Comparison of ENCODE assay signal across 14 cellular contexts in genomic region chr1:246837418-246838117, GRCh38.
DNase-seq lines count a peak whose midpoint lies in the region; ATAC-seq, FAIRE-seq and TF ChIP-seq lines count a peak whose summit lies in the region.
"Had no signal": no experiment of that assay in that cellular context is flagged by ENCODE, and none has a peak within 500 bp of the region (broad histone marks: within the 10 kb centered on the region; RNA-seq: fewer than 3 reads in every experiment).

No MANE protein-coding gene starts in this region.

- no peak for FAIRE-seq in HepG2 (lab: Jason Lieb, UNC)
- FAIRE-seq: G401.6, GM19239 had no signal

- 91% methylated on average over 9 of the region's 9 CpGs for WGBS in HepG2 (ENCODE audit: low lambda C conversion rate)
- whole genome bisulfite sequencing in testis, 2 donors: 83 to 89% methylated on average over 9 of the region's 9 CpGs

- DNase-seq in activated CD4-positive, alpha-beta T cell treated with anti-CD3 and anti-CD28 coated beads for 48 hours: peak; percentile 5
- no peak for DNase-seq in activated CD4-positive, alpha-beta T cell treated with anti-CD3 and anti-CD28 coated beads for 4 hours
- DNase-seq in RWPE2 (ENCODE audit: low spot score) (no peak), HepG2 (ENCODE audit: low spot score) (no peak), testis (no peak), AG20443 (ENCODE audit: low spot score) (no peak), Peyer's patch (no peak)
- DNase-seq: ACHN; activated naive CD4-positive, alpha-beta T cell treated with Interleukin-2 at 50 U/mL for 16 hours; KBM-7; SHP77 had no signal

- POLR2A ChIA-PET in HepG2 (lab: Yijun Ruan, JAX): no interaction called here

- TF ChIP-seq EP300 in HepG2 (IDR thresholded peaks at IDR 0.05; ENCODE audit: low read depth in 2 of 2, low read length in 2 of 2) (no peak), HepG2 (CRISPR knock-in tag; IDR thresholded peaks at IDR 0.05; ENCODE audit: borderline replicate concordance) (no peak)

- H3K27ac ChIP-seq in RWPE2 (ENCODE audit: poor library complexity, severe bottlenecking) (no peak overlapping the region), HepG2 (ENCODE audit: extremely low read length, insufficient read depth, low read length) (no peak overlapping the region), testis (no peak overlapping the region), Peyer's patch (no peak overlapping the region)

- H3K36me3 ChIP-seq in RWPE2 (ENCODE audit: low read depth) (peaks cover 17% of the 10 kb centered on the region), HepG2 (replicated peaks in 1 of 2; ENCODE audit: control insufficient read depth in 1 of 2, insufficient read depth in 2 of 2, low read length in 2 of 2) (peaks cover 1% of the 10 kb centered on the region in 2 experiments; a peak in 2 of 5 replicates), testis (ENCODE audit: low read depth, missing control alignments) (no peaks in the 10 kb centered on the region), Peyer's patch (peaks cover 0 to 27% (median 0%) of the 10 kb centered on the region in 3 donors)

- no peaks in the 10 kb centered on the region for H4K20me1 ChIP-seq in HepG2 (ENCODE audit: insufficient read depth, low read length)

- TSS peak; percentile 42 for BruUV-seq in HepG2 (replicated peaks; lab: Mats Ljungman, UMichigan)

- no peak for TF ChIP-seq RAD21 in HepG2 (CRISPR knock-in tag; IDR thresholded peaks at IDR 0.05)

- no peak overlapping the region for H3K4me2 ChIP-seq in HepG2 (ENCODE audit: low read depth, low read length)

- H3K9ac ChIP-seq in HepG2 (ENCODE audit: insufficient read depth, low read depth, low read length): no peak overlapping the region

- H3K9me3 ChIP-seq in RWPE2 (ENCODE audit: severe bottlenecking): no peaks in the 10 kb centered on the region
- H3K9me3 ChIP-seq in HepG2 (ENCODE audit: low read length): no peaks in the 10 kb centered on the region
- H3K9me3 ChIP-seq in testis: no peaks in the 10 kb centered on the region
- H3K9me3 ChIP-seq in Peyer's patch: no peaks in the 10 kb centered on the region

- intact Hi-C loops in HepG2 (cut with micrococcal nuclease; ENCODE audit: unreplicated experiment) (no loop called here), testis (cut with DNase I; ENCODE audit: low total_unique reads) (no loop called here)

- TF ChIP-seq CTCF in RWPE2 (IDR thresholded peaks at IDR 0.05; ENCODE audit: poor library complexity, severe bottlenecking) (no peak), HepG2 (CRISPR knock-in tag; IDR thresholded peaks at IDR 0.05) (no peak), testis (IDR thresholded peaks at IDR 0.05) (no peak), Peyer's patch (IDR thresholded peaks at IDR 0.05) (no peak)

- no peaks in the 10 kb centered on the region for H3K27me3 ChIP-seq in RWPE2 (ENCODE audit: insufficient read depth, poor library complexity, severe bottlenecking)
- no peaks in the 10 kb centered on the region; a peak in 1 of 5 replicates for H3K27me3 ChIP-seq in HepG2 (ENCODE audit: control insufficient read depth in 1 of 2, insufficient read depth in 2 of 2, low read length in 2 of 2)
- no peaks in the 10 kb centered on the region for H3K27me3 ChIP-seq in testis
- H3K27me3 ChIP-seq in Peyer's patch: no peaks in the 10 kb centered on the region

- CTCF ChIA-PET in HepG2 (lab: Yijun Ruan, JAX; ENCODE audit: low intra/inter-chr PET ratio, low total read pairs): no interaction called here

- H2AFZ ChIP-seq in HepG2 (ENCODE audit: low read length): no peak overlapping the region

- no peaks in the 10 kb centered on the region for H3K79me2 ChIP-seq in HepG2 (ENCODE audit: insufficient read depth, low read length)

- H3K4me1 ChIP-seq in RWPE2 (ENCODE audit: insufficient read depth, poor library complexity, severe bottlenecking): peaks cover 7% of the 10 kb centered on the region
- H3K4me1 ChIP-seq in HepG2 (ENCODE audit: insufficient read depth, low read length): no peaks in the 10 kb centered on the region
- H3K4me1 ChIP-seq in testis: no peaks in the 10 kb centered on the region
- no peaks in the 10 kb centered on the region for H3K4me1 ChIP-seq in Peyer's patch

- TF ChIP-seq POLR2A in HepG2 (IDR thresholded peaks at IDR 0.05; ENCODE audit: insufficient read depth in 1 of 2, low read depth in 2 of 2, low read length in 2 of 2): no peak; a peak in 1 of 4 replicates
- no peak for TF ChIP-seq POLR2A in testis (IDR thresholded peaks at IDR 0.05)
- TF ChIP-seq POLR2A in Peyer's patch (IDR thresholded peaks at IDR 0.05): no peak

- ATAC-seq in HG02759 (IDR thresholded peaks at IDR 0.05; ENCODE audit: unreplicated experiment) (peak; percentile 56), RWPE2 (ENCODE audit: low read depth) (peak; percentile 74), HepG2 (peak; percentile 54)

- in situ Hi-C loops in HepG2 (cut with HindIII; ENCODE audit: extremely low pct_ligation_motif_present, low pct_unique_long_range_greater_than_20kb): no loop called here

- H3K4me3 ChIP-seq in RWPE2 (ENCODE audit: severe bottlenecking): no peak overlapping the region
- H3K4me3 ChIP-seq in HepG2 (replicated peaks in 1 of 3; ENCODE audit: insufficient read depth in 1 of 3, low read depth in 2 of 3, low read length in 3 of 3): no peak overlapping the region
- H3K4me3 ChIP-seq in testis: no peak overlapping the region
- H3K4me3 ChIP-seq in Peyer's patch: no peak overlapping the region

TF ChIP-seq in HepG2, 621 proteins besides CTCF, POLR2A, EP300 and RAD21 (continues in another document):
- TF ChIP-seq MBD4 (IDR thresholded peaks at IDR 0.05; ENCODE audit: borderline replicate concordance, low read length): 0 out of 2 replicates have a peak, but pooled peaks have one; percentile 23
- no peak for TF ChIP-seq ZNF749 (CRISPR knock-in tag; IDR thresholded peaks at IDR 0.05; ENCODE audit: borderline replicate concordance)
- TF ChIP-seq SMARCE1 (IDR thresholded peaks at IDR 0.05; ENCODE audit: borderline replicate concordance): no peak
- TF ChIP-seq RNF2 (conservative IDR thresholded peaks at IDR 0.05; ENCODE audit: low read depth): no peak
- peak; percentile 59 for TF ChIP-seq RBM22 (optimal IDR thresholded peaks at IDR 0.05; ENCODE audit: low read length)
- TF ChIP-seq ZBTB34 (CRISPR knock-in tag; IDR thresholded peaks at IDR 0.05): no peak
- TF ChIP-seq POLR2AphosphoS5 (IDR thresholded peaks at IDR 0.05; ENCODE audit: low read depth, low read length): peak; percentile 13; the same call in 1 of the 2 replicates
- peak; percentile 63; the same call in 1 of the 2 replicates for TF ChIP-seq PAF1 (CRISPR knock-in tag; IDR thresholded peaks at IDR 0.05)
- no peak for TF ChIP-seq GATA4 (IDR thresholded peaks at IDR 0.05; ENCODE audit: borderline replicate concordance, low read depth)
- no peak for TF ChIP-seq NFIB (CRISPR knock-in tag; IDR thresholded peaks at IDR 0.05; ENCODE audit: borderline replicate concordance)
- no peak for TF ChIP-seq ZNF770 (CRISPR knock-in tag; IDR thresholded peaks at IDR 0.05)
- no peak for TF ChIP-seq ZNF747 (CRISPR knock-in tag; IDR thresholded peaks at IDR 0.05; ENCODE audit: borderline replicate concordance)
- TF ChIP-seq CCDC6 (CRISPR knock-in tag; IDR thresholded peaks at IDR 0.05): no peak
- TF ChIP-seq ZBTB20 (CRISPR knock-in tag; IDR thresholded peaks at IDR 0.05; ENCODE audit: borderline replicate concordance, low read depth): no peak
- TF ChIP-seq LBX2 (CRISPR knock-in tag; IDR thresholded peaks at IDR 0.05; ENCODE audit: borderline replicate concordance): no peak
- TF ChIP-seq ZNF446 (CRISPR knock-in tag; IDR thresholded peaks at IDR 0.05): no peak
- no peak for TF ChIP-seq ZBTB2 (CRISPR knock-in tag; IDR thresholded peaks at IDR 0.05; ENCODE audit: low read depth)
